22 cellular contexts compared by ENCODE assay signal in the genomic region with DNA sequence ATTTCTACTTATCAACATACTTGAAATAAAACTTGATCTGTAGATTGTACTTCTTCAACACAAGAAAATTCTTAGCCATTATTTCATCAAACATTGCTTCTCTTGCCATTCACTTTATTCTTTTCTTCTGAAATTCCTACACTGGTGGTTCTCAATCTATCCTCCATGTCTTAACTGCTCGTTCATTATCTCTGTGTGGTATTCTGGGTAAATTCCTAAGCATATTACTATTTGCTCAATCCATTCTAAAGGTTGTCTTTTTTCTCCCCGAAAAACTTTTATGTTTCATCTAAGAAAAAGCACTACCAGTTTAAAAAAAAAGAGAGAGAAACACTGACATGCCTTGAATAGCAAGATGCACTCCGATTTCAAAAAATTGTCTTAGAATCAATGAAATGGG. TPM values are rescaled to one million over a fixed set of nuclear protein-coding genes. Genes with fewer than 3 reads are reported as not detected.
DNase-seq lines count a peak whose midpoint lies in the region; ATAC-seq and TF ChIP-seq lines count a peak whose summit lies in the region.
"Had no signal": no experiment of that assay in that cellular context is flagged by ENCODE, and none has a peak within 500 bp of the region (broad histone marks: within the 10 kb centered on the region; RNA-seq: fewer than 3 reads in every experiment).

No MANE protein-coding gene starts in this region.

- H3K27ac Mint-ChIP-seq in activated naive CD8-positive, alpha-beta T cell = peak overlapping the region; percentile 41
- no peak overlapping the region for H3K27ac Mint-ChIP-seq in activated naive CD8-positive, alpha-beta T cell treated with anti-CD3 and anti-CD28 coated beads for 36 hours
- peak overlapping the region; percentile 54 for H3K27ac Mint-ChIP-seq in mesothelial cell of epicardium
- H3K27ac Mint-ChIP-seq: T-helper 1 cell treated with Interleukin-12 subunit alpha and Interleukin-12 subunit beta and Interleukin-4 antibody, amounts not matched to agents 30 μg/mL and 1 μg/mL, for 36 hours had no signal

- H3K4me3 Mint-ChIP-seq in activated naive CD8-positive, alpha-beta T cell = peak overlapping the region; percentile 52
- H3K4me3 Mint-ChIP-seq in activated naive CD8-positive, alpha-beta T cell treated with anti-CD3 and anti-CD28 coated beads for 36 hours = no peak overlapping the region
- H3K4me3 Mint-ChIP-seq in mesothelial cell of epicardium = no peak overlapping the region
- H3K4me3 Mint-ChIP-seq: T-helper 1 cell treated with Interleukin-12 subunit alpha and Interleukin-12 subunit beta and Interleukin-4 antibody, amounts not matched to agents 30 μg/mL and 1 μg/mL, for 36 hours had no signal

- TF ChIP-seq CTCF in mesothelial cell of epicardium (IDR thresholded peaks at IDR 0.05; ENCODE audit: unreplicated experiment) = no peak

- ATAC-seq in HG02852 (IDR thresholded peaks at IDR 0.05; ENCODE audit: unreplicated experiment) = no peak
- ATAC-seq: HCT116 had no signal

- peaks cover 16% of the 10 kb centered on the region for H3K36me3 Mint-ChIP-seq in activated naive CD8-positive, alpha-beta T cell
- peaks cover 52% of the 10 kb centered on the region for H3K36me3 Mint-ChIP-seq in activated naive CD8-positive, alpha-beta T cell treated with anti-CD3 and anti-CD28 coated beads for 36 hours
- H3K36me3 Mint-ChIP-seq in mesothelial cell of epicardium = peaks cover 16% of the 10 kb centered on the region

- H3K27me3 Mint-ChIP-seq in activated naive CD8-positive, alpha-beta T cell = no peaks in the 10 kb centered on the region
- no peaks in the 10 kb centered on the region for H3K27me3 Mint-ChIP-seq in activated naive CD8-positive, alpha-beta T cell treated with anti-CD3 and anti-CD28 coated beads for 36 hours
- no peaks in the 10 kb centered on the region for H3K27me3 Mint-ChIP-seq in mesothelial cell of epicardium (ENCODE audit: low read depth)
- H3K27me3 Mint-ChIP-seq: naive B cell had no signal

- peaks cover 93% of the 10 kb centered on the region for H3K4me1 Mint-ChIP-seq in activated naive CD8-positive, alpha-beta T cell (ENCODE audit: low read depth)
- H3K4me1 Mint-ChIP-seq in activated naive CD8-positive, alpha-beta T cell treated with anti-CD3 and anti-CD28 coated beads for 36 hours = peaks cover 67% of the 10 kb centered on the region
- H3K4me1 Mint-ChIP-seq in mesothelial cell of epicardium = peaks cover 23% of the 10 kb centered on the region

- no peaks in the 10 kb centered on the region for H3K9me3 Mint-ChIP-seq in activated naive CD8-positive, alpha-beta T cell (ENCODE audit: low read depth)
- H3K9me3 Mint-ChIP-seq in activated naive CD8-positive, alpha-beta T cell treated with anti-CD3 and anti-CD28 coated beads for 36 hours = no peaks in the 10 kb centered on the region
- H3K9me3 Mint-ChIP-seq in mesothelial cell of epicardium = no peaks in the 10 kb centered on the region
- H3K9me3 Mint-ChIP-seq: naive B cell; T-helper 1 cell treated with Interleukin-12 subunit alpha and Interleukin-12 subunit beta and Interleukin-4 antibody, amounts not matched to agents 30 μg/mL and 1 μg/mL, for 36 hours had no signal

- DNase-seq in activated naive CD8-positive, alpha-beta T cell treated with anti-CD3 and anti-CD28 coated beads for 36 hours = no peak
- DNase-seq in amniotic epithelial cell (ENCODE audit: low read depth) = peak; percentile 73
- no peak for DNase-seq in mesothelial cell of epicardium (ENCODE audit: low spot score in 2 of 2, unreplicated experiment in 2 of 2)
- DNase-seq in kidney glomerular epithelial cell (lab: John Stamatoyannopoulos, UW) = no peak
- DNase-seq in middle frontal gyrus (ENCODE audit: extremely low spot score, low spot score) = no peak
- DNase-seq: ACHN; activated CD8-positive, alpha-beta memory T cell treated with anti-CD3 and anti-CD28 coated beads for 24 hours; activated naive CD4-positive, alpha-beta T cell treated with Interleukin-2 at 50 U/mL for 16 hours; activated T-cell treated with anti-CD3 and anti-CD28 coated beads, Interleukin-2, amount 50 U/mL, for 1 hour; BE2C; COR-L47; DMS79 treated with DMSO at 0.1 percent for 48 hours; dorsolateral prefrontal cortex; left ventricle myocardium inferior; naive B cell; NCI-H1417 treated with DMSO at 0.1 percent for 48 hours; NCI-H446 treated with DMSO at 0.1 percent for 48 hours; NCI-H82 had no signal

RNA-seq across cellular contexts. Expression of a gene that starts 18.0 kb away (rescaled TPM):
- total RNA-seq in activated naive CD8-positive, alpha-beta T cell treated with anti-CD3 and anti-CD28 coated beads for 36 hours = 10 to 100 TPM; 84.7 to 86.8 TPM
- 106 to 113 TPM (median 110 TPM) in 3 replicates for total RNA-seq in mesothelial cell of epicardium
